In genomic region chr18:58044370-58045264, GRCh38 we compare ENCODE assay signal across 8 cellular contexts. TPM values are rescaled to one million over a fixed set of nuclear protein-coding genes. Genes with fewer than 3 reads are reported as not detected.
DNase-seq lines count a peak whose midpoint lies in the region; ATAC-seq, FAIRE-seq and TF ChIP-seq lines count a peak whose summit lies in the region.

No MANE protein-coding gene starts in this region.

- WGBS in K562 (ENCODE audit: insufficient coverage, low coverage, missing lambda C conversion rate) = 1% methylated on average over 26 of the region's 95 CpGs
- WGBS in smooth muscle cell (ENCODE audit: low lambda C conversion rate) = under 1% methylated on average over 68 of the region's 95 CpGs

- CTCF ChIA-PET in K562 (lab: Yijun Ruan, JAX; ENCODE audit: low intra/inter-chr PET ratio) = interaction anchor here (1.2 to 2.2 kb wide), 2 partner anchors 77 to 136 kb away, joined by 8 to 17 read pairs; no protein-coding TSS in a partner anchor

- intact Hi-C loops in K562 (cut with micrococcal nuclease) = loop anchor here (2.0 to 5.0 kb wide), 6 partner anchors 72 to 278 kb away; no protein-coding TSS in a partner anchor

- H3K36me3 ChIP-seq in DOHH2 (ENCODE audit: control insufficient read depth, low read length) = peaks cover 5% of the 10 kb centered on the region; the same call in 1 of the 2 replicates
- no peaks in the 10 kb centered on the region for H3K36me3 ChIP-seq in K562 (ENCODE audit: control insufficient read depth, insufficient read depth, low read length)
- H3K36me3 ChIP-seq in smooth muscle cell (ENCODE audit: low read depth) = no peaks in the 10 kb centered on the region

- no peaks in the 10 kb centered on the region for H3K9me2 ChIP-seq in DOHH2 (replicated peaks; ENCODE audit: control insufficient read depth, low read length)

- peaks cover 53% of the 10 kb centered on the region for H3K79me2 ChIP-seq in DOHH2 (ENCODE audit: control insufficient read depth, low read length)
- peaks cover 52% of the 10 kb centered on the region for H3K79me2 ChIP-seq in K562 (ENCODE audit: control insufficient read depth, insufficient read depth, low read length)
- no peaks in the 10 kb centered on the region for H3K79me2 ChIP-seq in smooth muscle cell (ENCODE audit: low read depth)

- H3K27ac ChIP-seq in DOHH2 (ENCODE audit: low read depth, low read length) (peak overlapping the region; percentile 55), K562 (ENCODE audit: extremely low read depth, low read depth, low read length) (peak overlapping the region; percentile 76; the same call in 2 of the 3 replicates), smooth muscle cell (ENCODE audit: low read depth) (no peak overlapping the region)

- peaks cover 3% of the 10 kb centered on the region for H3K36me3 Mint-ChIP-seq in T-helper 2 cell treated with Interferon-gamma antibody and Interleukin-4, amounts not matched to agents 5 μg/mL and 100 μg/mL, for 36 hours (ENCODE audit: low read depth)

- H3K4me1 ChIP-seq in DOHH2 (ENCODE audit: control insufficient read depth, low read length) = peaks cover 63% of the 10 kb centered on the region
- peaks cover 25 to 29% of the 10 kb centered on the region in 2 experiments; a peak in 4 of 5 replicates for H3K4me1 ChIP-seq in K562 (replicated peaks in 1 of 2; ENCODE audit: control insufficient read depth in 2 of 2, insufficient read depth in 2 of 2, low read length in 2 of 2)
- H3K4me1 ChIP-seq in smooth muscle cell (ENCODE audit: low read depth) = peaks cover 12% of the 10 kb centered on the region

- no peaks in the 10 kb centered on the region for H3K9me1 ChIP-seq in K562 (ENCODE audit: control insufficient read depth, insufficient read depth, low read length)

- H4K20me1 ChIP-seq in DOHH2 (ENCODE audit: control insufficient read depth, insufficient read depth, low read depth, low read length) = peaks cover 24% of the 10 kb centered on the region
- H4K20me1 ChIP-seq in K562 (replicated peaks; ENCODE audit: control insufficient read depth, insufficient read depth, low read length) = no peaks in the 10 kb centered on the region; the same call in 1 of the 2 replicates
- no peaks in the 10 kb centered on the region for H4K20me1 ChIP-seq in smooth muscle cell (ENCODE audit: low read depth)

- no peak overlapping the region for H3K27ac Mint-ChIP-seq in T-helper 2 cell treated with Interferon-gamma antibody and Interleukin-4, amounts not matched to agents 5 μg/mL and 100 μg/mL, for 36 hours

- peaks cover 55% of the 10 kb centered on the region for H3K27me3 Mint-ChIP-seq in T-helper 2 cell treated with Interferon-gamma antibody and Interleukin-4, amounts not matched to agents 5 μg/mL and 100 μg/mL, for 36 hours (ENCODE audit: low read depth)

- H3F3A ChIP-seq in DOHH2 (ENCODE audit: control insufficient read depth, insufficient read depth) (peaks cover 13% of the 10 kb centered on the region), smooth muscle cell (ENCODE audit: low read depth) (peaks cover 5% of the 10 kb centered on the region)

- H3K9me3 ChIP-seq in DOHH2 (ENCODE audit: control insufficient read depth, insufficient read depth, low read length) = no peaks in the 10 kb centered on the region
- no peaks in the 10 kb centered on the region for H3K9me3 ChIP-seq in K562 (replicated peaks; ENCODE audit: control insufficient read depth, insufficient read depth, low read depth, low read length)
- H3K9me3 ChIP-seq in smooth muscle cell (replicated peaks; ENCODE audit: low read depth) = no peaks in the 10 kb centered on the region

- H2AFZ ChIP-seq in K562 (ENCODE audit: low read depth, low read length) = peak overlapping the region; percentile 79
- peak overlapping the region; percentile 88 for H2AFZ ChIP-seq in smooth muscle cell (ENCODE audit: low read depth)

- peaks cover 26% of the 10 kb centered on the region for H3K4me1 Mint-ChIP-seq in T-helper 2 cell treated with Interferon-gamma antibody and Interleukin-4, amounts not matched to agents 5 μg/mL and 100 μg/mL, for 36 hours (ENCODE audit: low read depth)

- TF ChIP-seq POLR2A in K562 (conservative IDR thresholded peaks at IDR 0.05) = no peak

- peak overlapping the region; percentile 91 for H3K4me3 Mint-ChIP-seq in T-helper 2 cell treated with Interferon-gamma antibody and Interleukin-4, amounts not matched to agents 5 μg/mL and 100 μg/mL, for 36 hours

- no peak for TF ChIP-seq RAD21 in K562 (CRISPR knock-in tag; conservative IDR thresholded peaks at IDR 0.05 in 1 of 2, IDR thresholded peaks at IDR 0.05 in 1 of 2)

- ATAC-seq in GM21515 (IDR thresholded peaks at IDR 0.05; ENCODE audit: unreplicated experiment) (peak; percentile 36), K562 (peak; percentile 30)

- POLR2A ChIA-PET in K562 (lab: Yijun Ruan, JAX) = no interaction called here

- H3K9ac ChIP-seq in K562 (ENCODE audit: insufficient read depth in 1 of 2, low read depth in 2 of 2, low read length in 2 of 2) (peak overlapping the region; percentile 57 to 93), smooth muscle cell (ENCODE audit: low read depth) (no peak overlapping the region)

- peak overlapping the region; percentile 80 for H3K4me2 ChIP-seq in DOHH2 (ENCODE audit: low read length)
- peak overlapping the region; percentile 80 for H3K4me2 ChIP-seq in K562 (ENCODE audit: insufficient read depth, low read length)
- H3K4me2 ChIP-seq in smooth muscle cell = peak overlapping the region; percentile 93

- no peaks in the 10 kb centered on the region for H3K9me3 Mint-ChIP-seq in T-helper 2 cell treated with Interferon-gamma antibody and Interleukin-4, amounts not matched to agents 5 μg/mL and 100 μg/mL, for 36 hours

- H3K27me3 ChIP-seq in DOHH2 (ENCODE audit: control insufficient read depth, low read length) (0 out of 2 replicates have a peak, but pooled peaks cover 3% of the 10 kb centered on the region), K562 (ENCODE audit: control insufficient read depth in 2 of 2, insufficient read depth in 2 of 2, low read length in 2 of 2) (no peaks in the 10 kb centered on the region), smooth muscle cell (ENCODE audit: low read depth) (no peaks in the 10 kb centered on the region)

- no TSS peak for BruUV-seq in K562 (replicated peaks; lab: Mats Ljungman, UMichigan)

- H3K4me3 ChIP-seq in DOHH2 (ENCODE audit: low read length) (peak overlapping the region; percentile 88), K562 (peak overlapping the region; percentile 71), smooth muscle cell (peak overlapping the region; percentile 68)

- peak; percentile 34 for DNase-seq in HTR-8/SVneo (ENCODE audit: insufficient read length, low spot score)
- DNase-seq in T-helper 2 cell treated with Interferon-gamma antibody and Interleukin-4, amounts not matched to agents 5 μg/mL and 100 μg/mL, for 36 hours (ENCODE audit: low spot score) = peak; percentile 51
- peak; percentile 29 to 44 (median 37) for DNase-seq in K562 (ENCODE audit: extremely low read depth in 1 of 4, low spot score in 3 of 4)
- peak; percentile 36 for DNase-seq in iPS-NIHi7 (ENCODE audit: extremely low spot score)
- DNase-seq in smooth muscle cell (lab: John Stamatoyannopoulos, UW; ENCODE audit: unreplicated experiment) = peak; percentile 55
- DNase-seq in NCI-H2196 treated with DMSO at 0.1 percent for 48 hours (lab: John Stamatoyannopoulos, UW; ENCODE audit: unreplicated experiment) = no peak

- FAIRE-seq in HTR-8/SVneo (lab: Jason Lieb, UNC) = no peak
- FAIRE-seq in K562 (lab: Jason Lieb, UNC) = no peak

- TF ChIP-seq CTCF in DOHH2 (IDR thresholded peaks at IDR 0.05; ENCODE audit: low read depth, low read length, poor library complexity, severe bottlenecking) (no peak), K562 (IDR thresholded peaks at IDR 0.05 in 2 of 3, conservative IDR thresholded peaks at IDR 0.05 in 1 of 3; ENCODE audit: insufficient read depth in 2 of 3, low read depth in 1 of 3, low read length in 3 of 3) (no peak), smooth muscle cell (IDR thresholded peaks at IDR 0.05; ENCODE audit: borderline replicate concordance, insufficient read depth, poor library complexity, severe bottlenecking) (peak; percentile 15)

- TF ChIP-seq EP300 in K562 (IDR thresholded peaks at IDR 0.05; ENCODE audit: low read length) = no peak

- in situ Hi-C loops in K562 (cut with MboI) = loop anchor here (5.0 kb wide), 1 partner anchor 78 kb away; no protein-coding TSS in a partner anchor

TF ChIP-seq in K562, 482 proteins besides CTCF, POLR2A, EP300 and RAD21 (continues in another document):
- TF ChIP-seq SNRNP70 (optimal IDR thresholded peaks at IDR 0.05; ENCODE audit: low read depth, low read length) (no peak), NFRKB (IDR thresholded peaks at IDR 0.05; ENCODE audit: low read depth) (no peak), MAZ (CRISPR knock-in tag; conservative IDR thresholded peaks at IDR 0.05 in 1 of 2, IDR thresholded peaks at IDR 0.05 in 1 of 2) (0 out of 4 replicates have a peak, but pooled peaks of 1 of the 2 experiments have one; percentile 9), HNRNPLL (IDR thresholded peaks at IDR 0.05; ENCODE audit: low read depth, low read length, poor library complexity, severe bottlenecking) (peak; percentile 14), ELF4 (CRISPR knock-in tag; IDR thresholded peaks at IDR 0.05) (no peak)

RNA-seq across cellular contexts. Expression of gene NEDD4L, which starts 0.6 kb away (rescaled TPM):
- 85.7 and 138 TPM in 2 replicates for total RNA-seq in K562 (2011; cell fraction: chromatin; rRNA removed; ENCODE audit: low replicate concordance)
- 40.2 and 48.4 TPM in 2 replicates for total RNA-seq in K562 (2011; cell fraction: nucleolus; rRNA removed)
- total RNA-seq in K562 (2011; cell fraction: nucleoplasm; rRNA removed) = 71.6 and 95.8 TPM in 2 replicates
- total RNA-seq in K562 (2014; rRNA removed) = 17.3 and 21.3 TPM in 2 replicates
- 16.3 and 21.7 TPM in 2 replicates for total RNA-seq in K562 (2014; rRNA removed; fragmentation: Illumina TruSeq; extraction: Trizol)
- total RNA-seq in K562 (2015; rRNA removed; fragmentation: Illumina TruSeq; extraction: Trizol) = 14.4 and 16.5 TPM in 2 replicates
- total RNA-seq in K562 (2021) = 32.7 and 33.4 TPM in 2 replicates
- polyA plus RNA-seq in K562 (2011; rRNA removed) = 11.5 and 19.9 TPM in 2 replicates
- polyA plus RNA-seq in K562 (2011; cell fraction: cytosol; rRNA removed) = 10.1 and 20.6 TPM in 2 replicates
- polyA plus RNA-seq in K562 (2011; cell fraction: nucleus; rRNA removed) = 23.6 and 40.4 TPM in 2 replicates
- 17.9 and 22.9 TPM in 2 replicates for polyA plus RNA-seq in K562 (2012)
- 23.9 and 27.0 TPM in 2 replicates for polyA plus RNA-seq in K562 (2014; fragmentation: Illumina TruSeq; extraction: Trizol)
- 10 to 100 TPM in 1 of 2 experiments, 1 to 10 TPM in 1; 8.1 to 11.1 TPM for polyA plus RNA-seq in K562 (2014; fragmentation: Nextera tagmentation; extraction: Ambion mirVana)
- 22.5 and 25.2 TPM in 2 replicates for polyA plus RNA-seq in K562 (2014; rRNA removed)
- 31.3 and 33.1 TPM in 2 replicates for polyA minus RNA-seq in K562 (2011; rRNA and poly(A)+ RNA removed)
- 15.2 and 15.9 TPM in 2 replicates for polyA minus RNA-seq in K562 (2011; cell fraction: cytosol; rRNA and poly(A)+ RNA removed)
- 30.0 and 35.5 TPM in 2 replicates for polyA minus RNA-seq in K562 (2011; cell fraction: nucleus; rRNA and poly(A)+ RNA removed)
- total RNA-seq in smooth muscle cell = 41.3 and 42.9 TPM in 2 replicates
- polyA plus RNA-seq in smooth muscle cell = 8.7 and 26.6 TPM in 2 replicates
